20 cellular contexts compared by ENCODE assay signal in the genomic region with DNA sequence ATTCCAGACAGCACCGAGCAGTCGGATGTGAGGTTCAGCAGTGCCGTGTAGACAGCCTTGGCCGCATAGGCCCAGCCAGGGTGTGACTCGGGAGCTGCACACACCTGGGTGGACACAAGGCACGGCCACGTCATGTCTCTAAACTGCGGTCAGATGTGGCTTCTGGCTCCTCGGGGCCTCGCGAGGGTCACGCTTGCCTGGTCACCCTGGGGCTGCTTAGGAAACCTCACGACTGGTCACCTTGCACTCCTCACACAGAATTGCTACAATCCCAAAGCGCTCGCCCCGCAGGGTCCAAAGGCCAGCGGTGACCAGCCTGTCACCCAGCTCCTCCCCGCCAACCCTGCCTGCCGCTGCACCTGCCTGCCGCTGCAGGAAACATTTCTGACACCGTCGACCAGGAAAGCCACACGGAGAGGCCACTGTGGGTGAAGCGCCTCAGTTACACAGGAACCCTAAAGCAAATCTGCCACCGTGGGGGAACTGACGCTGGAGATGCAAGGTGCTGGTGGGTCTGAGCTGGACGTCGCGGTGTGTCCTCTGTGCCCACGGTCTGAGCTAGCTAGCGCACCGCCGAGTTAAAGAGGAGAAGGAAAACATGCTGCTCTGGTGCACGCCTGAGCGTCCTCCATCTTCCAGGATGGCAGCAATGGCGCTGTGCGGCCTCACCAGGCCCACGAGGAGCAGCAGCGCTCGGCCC. TPM values are rescaled to one million over a fixed set of nuclear protein-coding genes. Genes with fewer than 3 reads are reported as not detected.
"Had no signal": no experiment of that assay in that cellular context is flagged by ENCODE, and none has a peak within 500 bp of the region (broad histone marks: within the 10 kb centered on the region; RNA-seq: fewer than 3 reads in every experiment).

No MANE protein-coding gene starts in this region.

- H3K27me3 ChIP-seq: body of pancreas, colonic mucosa, heart left ventricle, testis, upper lobe of right lung had no signal

- FAIRE-seq: small intestine had no signal

- H3K4me1 ChIP-seq: colonic mucosa, foreskin keratinocyte had no signal

- H3K36me3 ChIP-seq: colonic mucosa, prostate gland had no signal

- H3K27ac Mint-ChIP-seq: activated CD4-positive, alpha-beta T cell treated with anti-CD3 and anti-CD28 coated beads, Interleukin-2, amount 10 ng/mL, durations not matched to agents 24 days and 14 days; activated CD8-positive, alpha-beta T cell treated with anti-CD3 and anti-CD28 coated beads, Interleukin-2, amount 10 ng/mL, durations not matched to agents 7 days and 5 days; activated naive CD4-positive, alpha-beta T cell treated with anti-CD3 and anti-CD28 coated beads for 36 hours; naive thymus-derived CD8-positive, alpha-beta T cell; T-cell had no signal

- ATAC-seq: activated CD8-positive, alpha-beta T cell treated with anti-CD3 and anti-CD28 coated beads, Interleukin-2, amount 10 ng/mL, durations not matched to agents 7 days and 5 days; activated T-cell treated with anti-CD3 and anti-CD28 coated beads, Interleukin-2, amount 50 U/mL, for 4 hours; body of pancreas; foreskin keratinocyte; heart left ventricle; lower lobe of right lung; naive thymus-derived CD8-positive, alpha-beta T cell; right cardiac atrium; T-cell; upper lobe of right lung had no signal

- H3K27ac ChIP-seq: body of pancreas, colonic mucosa, foreskin keratinocyte, heart left ventricle, lower lobe of right lung, testis, upper lobe of right lung had no signal

- H3K9me3 ChIP-seq: body of pancreas, colonic mucosa, heart left ventricle, lower lobe of right lung, prostate gland, testis, upper lobe of right lung had no signal

- H3K27me3 Mint-ChIP-seq: activated CD4-positive, alpha-beta T cell treated with anti-CD3 and anti-CD28 coated beads, Interleukin-2, amount 10 ng/mL, durations not matched to agents 24 days and 14 days; naive thymus-derived CD8-positive, alpha-beta T cell; T-cell had no signal

- H3K9me3 Mint-ChIP-seq: activated CD4-positive, alpha-beta T cell treated with anti-CD3 and anti-CD28 coated beads, Interleukin-2, amount 10 ng/mL, durations not matched to agents 24 days and 14 days; activated naive CD4-positive, alpha-beta T cell treated with anti-CD3 and anti-CD28 coated beads for 36 hours; activated T-cell treated with anti-CD3 and anti-CD28 coated beads, Interleukin-2, amount 50 U/mL, for 4 hours had no signal

- DNase-seq: activated CD4-positive, alpha-beta T cell treated with anti-CD3 and anti-CD28 coated beads, Interleukin-2, amount 10 ng/mL, durations not matched to agents 24 days and 14 days; activated CD4-positive, CD25-positive, alpha-beta regulatory T cell; activated CD8-positive, alpha-beta T cell treated with anti-CD3 and anti-CD28 coated beads, Interleukin-2, amount 10 ng/mL, durations not matched to agents 7 days and 5 days; activated naive CD4-positive, alpha-beta T cell treated with anti-CD3 and anti-CD28 coated beads for 36 hours; activated T-cell treated with anti-CD3 and anti-CD28 coated beads, Interleukin-2, amount 50 U/mL, for 4 hours; body of pancreas; colonic mucosa; foreskin keratinocyte; heart left ventricle; lower lobe of right lung; naive thymus-derived CD8-positive, alpha-beta T cell; nucleus accumbens; small intestine; stimulated activated CD4-positive, alpha-beta T cell treated with anti-CD3 and anti-CD28 coated beads, Interleukin-4, amount 100 ng/mL, for 1 hour; T-cell; T-helper 9 cell; testis; upper lobe of right lung had no signal

- H3K4me3 Mint-ChIP-seq: activated CD4-positive, alpha-beta T cell treated with anti-CD3 and anti-CD28 coated beads, Interleukin-2, amount 10 ng/mL, durations not matched to agents 24 days and 14 days; activated CD8-positive, alpha-beta T cell treated with anti-CD3 and anti-CD28 coated beads, Interleukin-2, amount 10 ng/mL, durations not matched to agents 7 days and 5 days; activated naive CD4-positive, alpha-beta T cell treated with anti-CD3 and anti-CD28 coated beads for 36 hours; activated T-cell treated with anti-CD3 and anti-CD28 coated beads, Interleukin-2, amount 50 U/mL, for 4 hours; naive thymus-derived CD8-positive, alpha-beta T cell; T-cell had no signal

- H3K4me1 Mint-ChIP-seq: activated CD4-positive, alpha-beta T cell treated with anti-CD3 and anti-CD28 coated beads, Interleukin-2, amount 10 ng/mL, durations not matched to agents 24 days and 14 days had no signal

- H3K4me3 ChIP-seq: body of pancreas, colonic mucosa, heart left ventricle, lower lobe of right lung, prostate gland, testis, upper lobe of right lung had no signal

RNA-seq across cellular contexts. Expression of a gene that starts 5.0 kb away (rescaled TPM):
- total RNA-seq: activated CD4-positive, alpha-beta T cell treated with anti-CD3 and anti-CD28 coated beads, Interleukin-2, amount 10 ng/mL, durations not matched to agents 24 days and 14 days; activated naive CD4-positive, alpha-beta T cell treated with anti-CD3 and anti-CD28 coated beads for 36 hours had no signal

RNA-seq across cellular contexts. Expression of a gene that starts 48.6 kb away (rescaled TPM):
- total RNA-seq: foreskin keratinocyte had no signal
- polyA plus RNA-seq: foreskin keratinocyte had no signal
